ENCODE assay signal across 8 cellular contexts in the genomic region with DNA sequence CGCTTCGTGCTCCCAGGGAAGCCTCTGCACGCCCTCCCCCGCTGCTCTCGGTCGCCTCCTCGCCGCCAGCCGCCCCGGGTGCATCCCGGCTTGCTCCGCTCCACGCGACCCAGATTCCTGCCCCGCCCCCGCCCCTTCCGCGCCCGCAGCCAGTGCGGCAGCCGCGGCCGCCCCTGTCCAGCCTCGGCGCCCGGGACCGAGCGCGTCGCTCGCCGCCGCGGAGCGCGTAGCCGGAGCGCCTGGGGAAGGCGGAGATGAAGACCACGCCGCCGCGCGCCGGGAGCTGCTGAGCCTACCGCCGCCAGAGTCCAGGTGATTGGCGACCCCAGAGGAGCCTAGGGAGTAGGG. TPM values are rescaled to one million over a fixed set of nuclear protein-coding genes. Genes with fewer than 3 reads are reported as not detected.
A peak's percentile ranks its signal among the peaks of the same experiment; 100 is the strongest.
DNase-seq lines count a peak whose midpoint lies in the region; ATAC-seq and TF ChIP-seq lines count a peak whose summit lies in the region.

TSS of gene ELMOD1 (plus strand) at position 50 of the 348 bp plus-strand sequence. CDS start 27,043 bp downstream, outside the sequence.

- H3K79me2 ChIP-seq in DOHH2 (ENCODE audit: control insufficient read depth, low read length), result no peaks in the 10 kb centered on the region
- no peaks in the 10 kb centered on the region for H3K79me2 ChIP-seq in KMS-11 (ENCODE audit: insufficient read depth, low read depth)

- intact Hi-C loops in naive thymus-derived CD4-positive, alpha-beta T cell (cut with micrococcal nuclease), result loop anchor here (2.0 kb wide), 2 partner anchors 14 to 26 kb away; partner anchors contain the start of gene ALKBH8 (in 2 of the 2)

- H3K4me1 Mint-ChIP-seq in activated T-cell treated with anti-CD3 and anti-CD28 coated beads, Interleukin-2, amount 50 U/mL, for 4 hours (ENCODE audit: low read depth), result peaks cover 30% of the 10 kb centered on the region
- H3K4me1 Mint-ChIP-seq in naive thymus-derived CD4-positive, alpha-beta T cell, result peaks cover 15 to 37% (median 20%) of the 10 kb centered on the region in 7 donors

- H3K4me3 Mint-ChIP-seq in activated T-cell treated with anti-CD3 and anti-CD28 coated beads, Interleukin-2, amount 50 U/mL, for 4 hours, result peak within 1 kb of the TSS; percentile 78
- H3K4me3 Mint-ChIP-seq in naive thymus-derived CD4-positive, alpha-beta T cell, result peak within 1 kb of the TSS; percentile 83 to 94 (median 88)

- ATAC-seq in GM21526 (IDR thresholded peaks at IDR 0.05; ENCODE audit: low FRiP score, unreplicated experiment), result peak; percentile 52
- peak; percentile 42 to 61 for ATAC-seq in activated T-cell treated with anti-CD3 and anti-CD28 coated beads, Interleukin-2, amount 50 U/mL, for 4 hours
- peak; percentile 53 for ATAC-seq in naive thymus-derived CD4-positive, alpha-beta T cell

- no peaks in the 10 kb centered on the region for H3K36me3 ChIP-seq in DOHH2 (ENCODE audit: control insufficient read depth, low read length)
- H3K36me3 ChIP-seq in KMS-11 (ENCODE audit: insufficient read depth), result no peaks in the 10 kb centered on the region
- no peaks in the 10 kb centered on the region for H3K36me3 ChIP-seq in naive thymus-derived CD4-positive, alpha-beta T cell (ENCODE audit: control insufficient read depth in 2 of 3, insufficient read depth in 3 of 3, low read length in 3 of 3)
- H3K36me3 ChIP-seq in urinary bladder (ENCODE audit: insufficient read depth), result no peaks in the 10 kb centered on the region

- no peaks in the 10 kb centered on the region for H3K9me2 ChIP-seq in DOHH2 (replicated peaks; ENCODE audit: control insufficient read depth, low read length)

- no peaks in the 10 kb centered on the region for H3K9me3 Mint-ChIP-seq in activated T-cell treated with anti-CD3 and anti-CD28 coated beads, Interleukin-2, amount 50 U/mL, for 4 hours
- peaks cover 0 to 9% (median 4%) of the 10 kb centered on the region in 11 donors for H3K9me3 Mint-ChIP-seq in naive thymus-derived CD4-positive, alpha-beta T cell

- WGBS in urinary bladder, result under 1% methylated on average over 48 of the region's 48 CpGs

- H3F3A ChIP-seq in DOHH2 (ENCODE audit: control insufficient read depth, insufficient read depth), result no peaks in the 10 kb centered on the region

- H3K36me3 Mint-ChIP-seq in activated T-cell treated with anti-CD3 and anti-CD28 coated beads, Interleukin-2, amount 50 U/mL, for 4 hours (ENCODE audit: insufficient read depth), result no peaks in the 10 kb centered on the region
- peaks cover 0 to 5% (median 3%) of the 10 kb centered on the region in 5 donors for H3K36me3 Mint-ChIP-seq in naive thymus-derived CD4-positive, alpha-beta T cell

- H3K9ac ChIP-seq in KMS-11, result peak within 1 kb of the TSS; percentile 22; the same call in 1 of the 2 replicates

- H3K4me2 ChIP-seq in DOHH2 (ENCODE audit: low read length) (peak within 1 kb of the TSS; percentile 67), KMS-11 (peak within 1 kb of the TSS; percentile 48)

- CTCF ChIA-PET in naive thymus-derived CD4-positive, alpha-beta T cell (lab: Charles Lee), result no interaction called here

- H3K27me3 ChIP-seq in DOHH2 (ENCODE audit: control insufficient read depth, low read length) (peaks cover 84% of the 10 kb centered on the region), KMS-11 (ENCODE audit: insufficient read depth, low read depth) (no peaks in the 10 kb centered on the region)
- peaks cover 28 to 37% of the 10 kb centered on the region in 2 donors for H3K27me3 ChIP-seq in naive thymus-derived CD4-positive, alpha-beta T cell (ENCODE audit: control insufficient read depth in 2 of 2, insufficient read depth in 2 of 2, low read length in 2 of 2)

- no peaks in the 10 kb centered on the region for H4K20me1 ChIP-seq in DOHH2 (ENCODE audit: control insufficient read depth, insufficient read depth, low read depth, low read length)
- no peaks in the 10 kb centered on the region for H4K20me1 ChIP-seq in KMS-11 (ENCODE audit: insufficient read depth)

- no peak for TF ChIP-seq CTCF in DOHH2 (IDR thresholded peaks at IDR 0.05; ENCODE audit: low read depth, low read length, poor library complexity, severe bottlenecking)
- TF ChIP-seq CTCF in KMS-11 (conservative IDR thresholded peaks at IDR 0.05; ENCODE audit: low read depth, low read length), result no peak
- TF ChIP-seq CTCF in fibroblast of mammary gland (conservative IDR thresholded peaks at IDR 0.05; ENCODE audit: control insufficient read depth, insufficient read depth, low read depth, low read length), result no peak

- H3K4me3 ChIP-seq in DOHH2 (ENCODE audit: low read length), result peak within 1 kb of the TSS; percentile 68
- no peak within 1 kb of the TSS for H3K4me3 ChIP-seq in KMS-11 (IDR thresholded peaks at IDR 0.05; ENCODE audit: insufficient read depth, low read depth, low read length)
- H3K4me3 ChIP-seq in fibroblast of mammary gland (ENCODE audit: control insufficient read depth, low read depth, low read length), result peak within 1 kb of the TSS; percentile 51
- H3K4me3 ChIP-seq in naive thymus-derived CD4-positive, alpha-beta T cell (ENCODE audit: low read length), result peak within 1 kb of the TSS; percentile 63
- peak within 1 kb of the TSS; percentile 57 for H3K4me3 ChIP-seq in urinary bladder (ENCODE audit: low read depth, low read length)

- H3K27ac Mint-ChIP-seq in naive thymus-derived CD4-positive, alpha-beta T cell, result peak within 1 kb of the TSS in 3 of 9 donors; percentile 16 to 82 (median 62)

- peaks cover 9% of the 10 kb centered on the region for H3K4me1 ChIP-seq in DOHH2 (ENCODE audit: control insufficient read depth, low read length)
- H3K4me1 ChIP-seq in KMS-11 (ENCODE audit: low read depth, poor library complexity, severe bottlenecking), result no peaks in the 10 kb centered on the region
- H3K4me1 ChIP-seq in naive thymus-derived CD4-positive, alpha-beta T cell (ENCODE audit: control insufficient read depth in 2 of 2, insufficient read depth in 2 of 2, low read length in 2 of 2), result peaks cover 8 to 13% of the 10 kb centered on the region in 2 donors
- H3K4me1 ChIP-seq in urinary bladder (ENCODE audit: insufficient read depth), result no peaks in the 10 kb centered on the region

- H3K27ac ChIP-seq in DOHH2 (ENCODE audit: low read depth, low read length), result no peak within 1 kb of the TSS
- no peak within 1 kb of the TSS for H3K27ac ChIP-seq in KMS-11
- no peak within 1 kb of the TSS for H3K27ac ChIP-seq in naive thymus-derived CD4-positive, alpha-beta T cell (ENCODE audit: low read depth, low read length)
- no peak within 1 kb of the TSS for H3K27ac ChIP-seq in urinary bladder (ENCODE audit: low read depth)

- H3K27me3 Mint-ChIP-seq in activated T-cell treated with anti-CD3 and anti-CD28 coated beads, Interleukin-2, amount 50 U/mL, for 4 hours (ENCODE audit: low read depth), result peaks cover 80% of the 10 kb centered on the region
- H3K27me3 Mint-ChIP-seq in naive thymus-derived CD4-positive, alpha-beta T cell, result peaks cover 70 to 91% (median 79%) of the 10 kb centered on the region in 5 donors

- H3K9me3 ChIP-seq in DOHH2 (ENCODE audit: control insufficient read depth, insufficient read depth, low read length), result no peaks in the 10 kb centered on the region
- H3K9me3 ChIP-seq in naive thymus-derived CD4-positive, alpha-beta T cell (ENCODE audit: control insufficient read depth in 2 of 3, low read length in 3 of 3), result no peaks in the 10 kb centered on the region

- POLR2A ChIA-PET in naive thymus-derived CD4-positive, alpha-beta T cell (lab: Charles Lee), result no interaction called here

- peak; percentile 16 for DNase-seq in activated T-cell treated with anti-CD3 and anti-CD28 coated beads, Interleukin-2, amount 50 U/mL, for 4 hours
- DNase-seq in fibroblast of mammary gland (ENCODE audit: low read depth), result peak; percentile 19
- DNase-seq in naive thymus-derived CD4-positive, alpha-beta T cell, result peak in 4 of 9 donors; percentile 9 to 54 (median 16)
- no peak for DNase-seq in NK-92 treated with Interleukin-12 subunit alpha and Interleukin-12 subunit beta, amount 100 ng/mL, for 24 hours (lab: John Stamatoyannopoulos, UW)

- H2AFZ ChIP-seq in KMS-11 (ENCODE audit: low read depth), result peak within 1 kb of the TSS; percentile 85

RNA-seq across cellular contexts. Expression of gene ELMOD1, which starts in this region (rescaled TPM):
- total RNA-seq in activated T-cell treated with anti-CD3 and anti-CD28 coated beads, Interleukin-2, amount 50 U/mL, for 4 hours, result not detected
- not detected for total RNA-seq in naive thymus-derived CD4-positive, alpha-beta T cell
- polyA plus RNA-seq in naive thymus-derived CD4-positive, alpha-beta T cell, result not detected
- total RNA-seq in urinary bladder, result 1.6 TPM
- 0.14 TPM for polyA plus RNA-seq in urinary bladder

Comparison
In these comparisons a context has a peak if more than half of its experiments do, and no peak if none do; other contexts are left out.
1. Peak in DNase-seq and ATAC-seq in activated T-cell treated with anti-CD3 and anti-CD28 coated beads, Interleukin-2, amount 50 U/mL, for 4 hours; RNA of the gene not detected or under 1 TPM.
2. Peak in ATAC-seq and H3K4me3 ChIP-seq in naive thymus-derived CD4-positive, alpha-beta T cell; RNA of the gene not detected or under 1 TPM.